30 cellular contexts compared by ENCODE assay signal in the genomic region with DNA sequence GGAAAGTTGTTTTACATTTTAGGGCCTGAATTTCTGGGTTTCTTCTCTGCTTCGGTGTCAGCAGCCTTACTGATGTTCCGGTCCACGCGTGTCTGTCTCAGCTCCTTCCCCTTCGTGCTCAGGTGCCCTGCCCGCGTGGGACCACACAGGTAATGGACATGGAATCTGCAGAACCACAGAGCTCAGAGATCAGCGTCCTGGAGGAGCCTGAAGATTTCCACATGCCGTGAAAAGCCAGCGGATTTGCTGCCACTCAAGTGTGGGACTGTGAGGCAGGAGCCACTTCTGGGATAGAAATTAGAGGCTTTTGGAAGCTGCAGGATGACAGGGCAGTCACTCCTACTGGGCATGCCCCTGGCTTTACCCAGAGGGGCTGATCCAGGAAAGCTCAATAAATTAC.
"Had no signal": no experiment of that assay in that cellular context is flagged by ENCODE, and none has a peak within 500 bp of the region (broad histone marks: within the 10 kb centered on the region; RNA-seq: fewer than 3 reads in every experiment).

No MANE protein-coding gene starts in this region.

- ATAC-seq: activated CD4-positive, CD25-positive, alpha-beta regulatory T cell treated with anti-CD3 and anti-CD28 coated beads, Interleukin-2, amount 50 U/mL, for 24 hours; activated CD8-positive, alpha-beta T cell treated with anti-CD3 and anti-CD28 coated beads for 36 hours; activated T-cell treated with anti-CD3 and anti-CD28 coated beads, Interleukin-2, amount 50 U/mL, for 4 hours; activated T-helper 17 cell treated with anti-CD3 and anti-CD28 coated beads, Interleukin-2, amount 50 U/mL, for 72 hours; effector memory CD8-positive, alpha-beta T cell; gastroesophageal sphincter; T-helper 17 cell had no signal

- DNase-seq: activated B cell treated with CpG ODN at 0.5 μM for 24 hours; activated CD4-positive, alpha-beta T cell treated with anti-CD3 and anti-CD28 coated beads for 48 hours; activated CD4-positive, alpha-beta T cell treated with anti-CD3 and anti-CD28 coated beads, Interleukin-2, amount 50 U/mL, for 1 hour; activated CD4-positive, alpha-beta T cell treated with anti-CD3 and anti-CD28 coated beads, Interleukin-2, amount 50 U/mL, for 48 hours; activated CD8-positive, alpha-beta memory T cell treated with anti-CD3 and anti-CD28 coated beads for 24 hours; activated CD8-positive, alpha-beta T cell treated with anti-CD3 and anti-CD28 coated beads for 36 hours; activated effector memory CD4-positive, alpha-beta T cell treated with Interleukin-2 at 50 U/mL for 16 hours; activated gamma-delta T cell treated with Interleukin-2 at 50 U/mL for 16 hours; activated naive CD4-positive, alpha-beta T cell treated with anti-CD3 and anti-CD28 coated beads, Interleukin-2, amount 50 U/mL, for 16 hours; activated naive CD4-positive, alpha-beta T cell treated with Interleukin-2 at 50 U/mL for 16 hours; activated T-cell treated with anti-CD3 and anti-CD28 coated beads, Interleukin-2, amount 50 U/mL, for 4 hours; amniotic stem cell; anterior cingulate cortex; brain microvascular endothelial cell; dorsolateral prefrontal cortex; effector CD4-positive, alpha-beta T cell; effector memory CD8-positive, alpha-beta T cell; esophagus squamous epithelium; foreskin melanocyte; T-helper 1 cell; T-helper 17 cell; T1000; WERI-Rb-1 had no signal

- H3K4me3 Mint-ChIP-seq: activated B cell treated with CpG ODN at 0.5 μM for 24 hours; activated CD8-positive, alpha-beta T cell treated with anti-CD3 and anti-CD28 coated beads for 36 hours; activated naive CD8-positive, alpha-beta T cell; activated T-cell treated with anti-CD3 and anti-CD28 coated beads, Interleukin-2, amount 50 U/mL, for 4 hours; activated T-helper 17 cell treated with anti-CD3 and anti-CD28 coated beads, Interleukin-2, amount 50 U/mL, for 72 hours; central memory CD8-positive, alpha-beta T cell; dendritic cell treated with granulocyte-macrophage colony-stimulating factor and Interleukin-4, amounts not matched to agents 40 ng/mL and 50 ng/mL, for 4 days; effector memory CD8-positive, alpha-beta T cell; T-helper 17 cell; T-helper 2 cell treated with Interferon-gamma antibody and Interleukin-4, amounts not matched to agents 5 μg/mL and 100 μg/mL, for 36 hours had no signal

- H3K4me1 Mint-ChIP-seq: activated B cell treated with CpG ODN at 0.5 μM for 24 hours; activated T-helper 17 cell treated with anti-CD3 and anti-CD28 coated beads, Interleukin-2, amount 50 U/mL, for 72 hours; central memory CD8-positive, alpha-beta T cell; T-helper 17 cell had no signal

- H3K27ac Mint-ChIP-seq: activated B cell treated with CpG ODN at 0.5 μM for 24 hours; activated CD8-positive, alpha-beta T cell treated with anti-CD3 and anti-CD28 coated beads for 36 hours; activated naive CD8-positive, alpha-beta T cell; activated T-helper 17 cell treated with anti-CD3 and anti-CD28 coated beads, Interleukin-2, amount 50 U/mL, for 72 hours; dendritic cell treated with granulocyte-macrophage colony-stimulating factor and Interleukin-4, amounts not matched to agents 40 ng/mL and 50 ng/mL, for 4 days; effector memory CD8-positive, alpha-beta T cell; T-helper 17 cell; T-helper 2 cell treated with Interferon-gamma antibody and Interleukin-4, amounts not matched to agents 5 μg/mL and 100 μg/mL, for 36 hours had no signal

- H3K36me3 Mint-ChIP-seq: activated naive CD8-positive, alpha-beta T cell had no signal
